ENCODE assay signal across 17 cellular contexts in the genomic region with DNA sequence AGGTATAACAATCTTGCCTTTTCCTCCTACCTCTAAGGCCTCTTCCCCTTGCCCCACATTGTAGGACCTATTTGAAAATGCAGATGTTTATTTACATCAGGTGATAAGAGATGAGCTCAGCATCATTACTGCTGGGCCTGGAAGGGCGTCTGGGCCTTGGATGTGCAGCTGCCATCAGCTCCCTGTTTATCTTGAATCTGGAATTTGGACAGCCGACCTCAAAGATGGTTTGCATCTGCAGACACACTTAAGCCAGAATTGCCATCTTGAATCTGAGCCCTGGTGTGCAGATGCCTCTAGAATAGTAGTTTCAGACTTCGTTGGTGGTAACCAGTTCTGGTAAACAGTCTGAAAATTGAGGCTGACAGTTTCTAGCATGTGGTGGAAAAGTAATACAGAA. TPM values are rescaled to one million over a fixed set of nuclear protein-coding genes. Genes with fewer than 3 reads are reported as not detected.
DNase-seq lines count a peak whose midpoint lies in the region; ATAC-seq, FAIRE-seq and TF ChIP-seq lines count a peak whose summit lies in the region.
"Had no signal": no experiment of that assay in that cellular context is flagged by ENCODE, and none has a peak within 500 bp of the region (broad histone marks: within the 10 kb centered on the region; RNA-seq: fewer than 3 reads in every experiment).

No MANE protein-coding gene starts in this region.

- TF ChIP-seq CTCF in esophagus muscularis mucosa (IDR thresholded peaks at IDR 0.05): no peak

- 54% methylated on average over 2 of the region's 3 CpGs for WGBS in esophagus muscularis mucosa

- no peak overlapping the region for H3K4me3 Mint-ChIP-seq in activated T-cell treated with anti-CD3 and anti-CD28 coated beads, Interleukin-2, amount 50 U/mL, for 72 hours
- no peak overlapping the region for H3K4me3 Mint-ChIP-seq in activated T-cell treated with anti-CD3 and anti-CD28 coated beads, Interleukin-2, amount 50 U/mL, for 4 hours
- H3K4me3 Mint-ChIP-seq in T-helper 17 cell: no peak overlapping the region
- H3K4me3 Mint-ChIP-seq in stimulated activated effector memory CD8-positive, alpha-beta T cell treated with anti-CD3 and anti-CD28 coated beads, Interleukin-12 subunit alpha, Interleukin-12 subunit beta, amount 100 ng/mL, for 72 hours: no peak overlapping the region
- H3K4me3 Mint-ChIP-seq: stimulated activated naive CD8-positive, alpha-beta T cell treated with anti-CD3 and anti-CD28 coated beads, Interleukin-15, amount 100 ng/mL, for 72 hours had no signal

- peaks cover 2 to 9% of the 10 kb centered on the region in 2 donors for H3K36me3 Mint-ChIP-seq in activated T-cell treated with anti-CD3 and anti-CD28 coated beads, Interleukin-2, amount 50 U/mL, for 72 hours (ENCODE audit: insufficient read depth in 2 of 2)
- H3K36me3 Mint-ChIP-seq in activated T-cell treated with anti-CD3 and anti-CD28 coated beads, Interleukin-2, amount 50 U/mL, for 4 hours (ENCODE audit: insufficient read depth): peaks cover 17% of the 10 kb centered on the region
- peaks cover 8% of the 10 kb centered on the region for H3K36me3 Mint-ChIP-seq in T-helper 17 cell (ENCODE audit: low read depth)
- H3K36me3 Mint-ChIP-seq in stimulated activated effector memory CD8-positive, alpha-beta T cell treated with anti-CD3 and anti-CD28 coated beads, Interleukin-12 subunit alpha, Interleukin-12 subunit beta, amount 100 ng/mL, for 72 hours: peaks cover 41% of the 10 kb centered on the region

- H3K9me3 ChIP-seq in T-helper 17 cell (ENCODE audit: control insufficient read depth, low read length, poor library complexity, severe bottlenecking) (no peaks in the 10 kb centered on the region), iPS-20b (ENCODE audit: insufficient read depth, low read depth, low read length) (no peaks in the 10 kb centered on the region), esophagus muscularis mucosa (no peaks in the 10 kb centered on the region)
- H3K9me3 ChIP-seq: A549, mucosa of descending colon had no signal

- H3K27ac ChIP-seq in iPS-20b (ENCODE audit: low read length): no peak overlapping the region
- H3K27ac ChIP-seq in esophagus muscularis mucosa (replicated peaks in 1 of 4): no peak overlapping the region
- H3K27ac ChIP-seq: A549, GM23248 had no signal

- peak overlapping the region; percentile 62 for H3K27ac Mint-ChIP-seq in activated T-cell treated with anti-CD3 and anti-CD28 coated beads, Interleukin-2, amount 50 U/mL, for 72 hours
- H3K27ac Mint-ChIP-seq in T-helper 17 cell: peak overlapping the region; percentile 81
- H3K27ac Mint-ChIP-seq in stimulated activated effector memory CD8-positive, alpha-beta T cell treated with anti-CD3 and anti-CD28 coated beads, Interleukin-12 subunit alpha, Interleukin-12 subunit beta, amount 100 ng/mL, for 72 hours: peak overlapping the region; percentile 67

- H3K27me3 Mint-ChIP-seq in activated T-cell treated with anti-CD3 and anti-CD28 coated beads, Interleukin-2, amount 50 U/mL, for 72 hours (ENCODE audit: low read depth): no peaks in the 10 kb centered on the region
- H3K27me3 Mint-ChIP-seq in activated T-cell treated with anti-CD3 and anti-CD28 coated beads, Interleukin-2, amount 50 U/mL, for 4 hours (ENCODE audit: low read depth): no peaks in the 10 kb centered on the region
- no peaks in the 10 kb centered on the region for H3K27me3 Mint-ChIP-seq in T-helper 17 cell
- H3K27me3 Mint-ChIP-seq: stimulated activated naive CD8-positive, alpha-beta T cell treated with anti-CD3 and anti-CD28 coated beads, Interleukin-15, amount 100 ng/mL, for 72 hours had no signal

- H3K9me3 Mint-ChIP-seq in activated T-cell treated with anti-CD3 and anti-CD28 coated beads, Interleukin-2, amount 50 U/mL, for 72 hours: no peaks in the 10 kb centered on the region
- no peaks in the 10 kb centered on the region for H3K9me3 Mint-ChIP-seq in activated T-cell treated with anti-CD3 and anti-CD28 coated beads, Interleukin-2, amount 50 U/mL, for 4 hours
- H3K9me3 Mint-ChIP-seq in stimulated activated effector memory CD8-positive, alpha-beta T cell treated with anti-CD3 and anti-CD28 coated beads, Interleukin-12 subunit alpha, Interleukin-12 subunit beta, amount 100 ng/mL, for 72 hours: no peaks in the 10 kb centered on the region
- H3K9me3 Mint-ChIP-seq: stimulated activated naive CD8-positive, alpha-beta T cell treated with anti-CD3 and anti-CD28 coated beads, Interleukin-15, amount 100 ng/mL, for 72 hours had no signal

- no peak for DNase-seq in activated T-cell treated with anti-CD3 and anti-CD28 coated beads, Interleukin-2, amount 50 U/mL, for 72 hours
- DNase-seq in activated T-cell treated with anti-CD3 and anti-CD28 coated beads, Interleukin-2, amount 50 U/mL, for 4 hours: no peak
- DNase-seq in T-helper 17 cell (no peak), urothelium cell line (ENCODE audit: low spot score) (no peak), esophagus muscularis mucosa (ENCODE audit: extremely low spot score) (no peak)
- DNase-seq in stimulated activated effector memory CD8-positive, alpha-beta T cell treated with anti-CD3 and anti-CD28 coated beads, Interleukin-12 subunit alpha, Interleukin-12 subunit beta, amount 100 ng/mL, for 72 hours (ENCODE audit: low spot score in 2 of 2): no peak
- DNase-seq: GDM1; hippocampal formation; NCI-H1417 treated with DMSO at 0.1 percent for 48 hours; NCI-H2171 treated with DMSO at 0.1 percent for 48 hours; stimulated activated naive CD8-positive, alpha-beta T cell treated with anti-CD3 and anti-CD28 coated beads, Interleukin-15, amount 100 ng/mL, for 72 hours; SW 1271 had no signal

- TF ChIP-seq POLR2A in esophagus muscularis mucosa (IDR thresholded peaks at IDR 0.05; ENCODE audit: low read depth): no peak

- H3K36me3 ChIP-seq in iPS-20b (ENCODE audit: insufficient read depth, low read depth, low read length) (peaks cover 20% of the 10 kb centered on the region; the same call in 1 of the 2 replicates), esophagus muscularis mucosa (peaks cover 0 to 10% (median 7%) of the 10 kb centered on the region in 4 donors)

- ATAC-seq in activated T-cell treated with anti-CD3 and anti-CD28 coated beads, Interleukin-2, amount 50 U/mL, for 72 hours (replicated peaks in 1 of 2): no peak
- no peak for ATAC-seq in activated T-cell treated with anti-CD3 and anti-CD28 coated beads, Interleukin-2, amount 50 U/mL, for 4 hours
- ATAC-seq in T-helper 17 cell: no peak
- no peak for ATAC-seq in stimulated activated effector memory CD8-positive, alpha-beta T cell treated with anti-CD3 and anti-CD28 coated beads, Interleukin-12 subunit alpha, Interleukin-12 subunit beta, amount 100 ng/mL, for 72 hours
- no peak for ATAC-seq in GM19351 (IDR thresholded peaks at IDR 0.05; ENCODE audit: unreplicated experiment)
- ATAC-seq: A549; stimulated activated naive CD8-positive, alpha-beta T cell treated with anti-CD3 and anti-CD28 coated beads, Interleukin-15, amount 100 ng/mL, for 72 hours had no signal

- H3K27me3 ChIP-seq in iPS-20b (ENCODE audit: insufficient read depth, low read length) (no peaks in the 10 kb centered on the region), esophagus muscularis mucosa (no peaks in the 10 kb centered on the region)

- TF ChIP-seq EP300 in esophagus muscularis mucosa (IDR thresholded peaks at IDR 0.05): no peak

- H3K4me1 Mint-ChIP-seq in activated T-cell treated with anti-CD3 and anti-CD28 coated beads, Interleukin-2, amount 50 U/mL, for 72 hours (ENCODE audit: low read depth): peaks cover 64% of the 10 kb centered on the region
- peaks cover 76% of the 10 kb centered on the region for H3K4me1 Mint-ChIP-seq in activated T-cell treated with anti-CD3 and anti-CD28 coated beads, Interleukin-2, amount 50 U/mL, for 4 hours (ENCODE audit: low read depth)
- peaks cover 71% of the 10 kb centered on the region for H3K4me1 Mint-ChIP-seq in T-helper 17 cell
- peaks cover 79% of the 10 kb centered on the region for H3K4me1 Mint-ChIP-seq in stimulated activated effector memory CD8-positive, alpha-beta T cell treated with anti-CD3 and anti-CD28 coated beads, Interleukin-12 subunit alpha, Interleukin-12 subunit beta, amount 100 ng/mL, for 72 hours

- H3K4me1 ChIP-seq in iPS-20b (ENCODE audit: insufficient read depth, low read length) (peaks cover 59% of the 10 kb centered on the region), esophagus muscularis mucosa (peaks cover 76 to 100% (median 92%) of the 10 kb centered on the region in 4 donors)
- H3K4me1 ChIP-seq: A549 had no signal

- H3K9ac ChIP-seq in iPS-20b (ENCODE audit: low read depth, low read length): peak overlapping the region; percentile 4; the same call in 1 of the 2 replicates
- H3K9ac ChIP-seq: GM23248 had no signal

- no peak for FAIRE-seq in urothelium cell line (lab: Jason Lieb, UNC)
- FAIRE-seq: A549 had no signal

- intact Hi-C loops in esophagus muscularis mucosa (cut with DNase I): no loop called here

- H3K4me3 ChIP-seq in iPS-20b (ENCODE audit: low read length): no peak overlapping the region
- H3K4me3 ChIP-seq in esophagus muscularis mucosa: no peak overlapping the region
- H3K4me3 ChIP-seq: A549, GM23248, mucosa of descending colon had no signal

RNA-seq across cellular contexts. Expression of a gene that starts 59.0 kb away (rescaled TPM):
- 10 to 100 TPM; 36.2 to 36.5 TPM for total RNA-seq in activated T-cell treated with anti-CD3 and anti-CD28 coated beads, Interleukin-2, amount 50 U/mL, for 72 hours
- total RNA-seq in activated T-cell treated with anti-CD3 and anti-CD28 coated beads, Interleukin-2, amount 50 U/mL, for 4 hours: 10 to 100 TPM; 24.7 to 25.3 (median 24.9) TPM
- 10 to 100 TPM; 34.8 to 39.8 TPM for total RNA-seq in T-helper 17 cell
- 10 to 100 TPM; 20.0 to 30.6 (median 24.6) TPM for total RNA-seq in esophagus muscularis mucosa
